ENCODE assay signal across 1 cellular context in genomic region chr2:20212459-20212870, GRCh38.
TF ChIP-seq lines count a peak whose summit lies in the region.

No MANE protein-coding gene starts in this region.

TF ChIP-seq in HEK293, 187 proteins besides CTCF, POLR2A, EP300 and RAD21 (continued from another document):
- no peak for TF ChIP-seq TSHZ1 (tag by site-specific recombination; IDR thresholded peaks at IDR 0.05; ENCODE audit: borderline replicate concordance)
- TF ChIP-seq ZNF692 (tag by site-specific recombination; IDR thresholded peaks at IDR 0.05), result peak; percentile 67
- no peak for TF ChIP-seq ZNF366 (tag by site-specific recombination; conservative IDR thresholded peaks at IDR 0.05)
- TF ChIP-seq ZNF341 (tag by site-specific recombination; IDR thresholded peaks at IDR 0.05; ENCODE audit: low read depth), result peak; percentile 17; the same call in 1 of the 2 replicates
- no peak for TF ChIP-seq ZNF214 (tag by site-specific recombination; IDR thresholded peaks at IDR 0.05; ENCODE audit: borderline replicate concordance)
- peak; percentile 59 for TF ChIP-seq SP2 (tag by site-specific recombination; IDR thresholded peaks at IDR 0.05)
- TF ChIP-seq PATZ1 (tag by site-specific recombination; IDR thresholded peaks at IDR 0.05), result 0 out of 2 replicates have a peak, but pooled peaks have one; percentile 32
TF ChIP-seq in HEK293: peak in this region for 5.
